In the genomic region with DNA sequence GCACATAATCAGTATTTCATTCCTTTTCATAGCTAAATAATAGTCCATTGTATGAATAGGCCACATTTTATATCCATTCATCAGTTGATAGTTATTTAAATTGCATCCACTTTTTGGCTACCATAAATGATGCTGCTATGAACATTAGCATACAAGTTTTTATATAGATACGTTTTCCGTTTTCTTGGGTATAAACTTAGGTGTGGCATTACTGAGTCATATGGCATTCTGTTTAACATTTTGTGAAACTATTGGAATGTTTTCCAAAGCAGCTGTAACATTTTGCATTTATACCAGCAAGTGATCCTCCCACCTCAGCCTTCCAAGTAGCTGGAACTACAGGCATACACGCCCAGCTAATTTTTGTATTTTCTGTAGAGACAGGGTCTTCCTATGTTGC, we compare ENCODE assay signal across 12 cellular contexts. TPM values are rescaled to one million over a fixed set of nuclear protein-coding genes. Genes with fewer than 3 reads are reported as not detected.
"Had no signal": no experiment of that assay in that cellular context is flagged by ENCODE, and none has a peak within 500 bp of the region (broad histone marks: within the 10 kb centered on the region; RNA-seq: fewer than 3 reads in every experiment).

No MANE protein-coding gene starts in this region.

- H3K4me2 ChIP-seq: GM23338 had no signal

- H3K27ac ChIP-seq: GM23248 had no signal

- H3K9ac ChIP-seq: GM23248 had no signal

- ATAC-seq: GM23338, HCT116 had no signal

- DNase-seq: GM23248, GOT3, H7, H9, HCEC 1CT, HFFc6 had no signal

- H2AFZ ChIP-seq: GM23248, GM23338 had no signal

- H3K9me3 ChIP-seq: HAP-1 had no signal

- FAIRE-seq: H1, H54 had no signal

- H3K4me3 ChIP-seq: GM23248, GM23338, HAP-1 had no signal

RNA-seq across cellular contexts. Expression of gene CLDN2, which starts 26.2 kb away (rescaled TPM):
- total RNA-seq: GM23248, GM23338, H1, H4, H7, H9, HFFc6 had no signal
- polyA plus RNA-seq: GM23248, GM23338 had no signal

RNA-seq across cellular contexts. Expression of gene RIPPLY1, which starts 43.3 kb away (rescaled TPM):
- total RNA-seq: GM23248, GM23338, H1, H4, H9, HFFc6 had no signal
- polyA plus RNA-seq: GM23248, GM23338, H1 had no signal
